8 cellular contexts compared by ENCODE assay signal in genomic region chr1:827221-828063, GRCh38.
DNase-seq lines count a peak whose midpoint lies in the region; ATAC-seq and TF ChIP-seq lines count a peak whose summit lies in the region.
"Not testable (repeated sequence)": the region's sequence is repeated elsewhere in the genome, so short reads cannot be mapped to it uniquely, and the experiment has no call there.

No MANE protein-coding gene starts in this region.

- TF ChIP-seq CTCF in GM23338 (conservative IDR thresholded peaks at IDR 0.05; ENCODE audit: low read depth in 2 of 2); fibroblast of pulmonary artery (IDR thresholded peaks at IDR 0.05; ENCODE audit: low read length, missing control alignments): not testable (repeated sequence)

- H3K4me1 Mint-ChIP-seq in GM23338 = not testable (repeated sequence)
- H3K4me1 Mint-ChIP-seq in activated T-helper 17 cell treated with anti-CD3 and anti-CD28 coated beads, Interleukin-2, amount 50 U/mL, for 72 hours = peaks cover 12% of the 10 kb centered on the region
- peaks cover 21 to 23% of the 10 kb centered on the region in 2 donors for H3K4me1 Mint-ChIP-seq in natural killer cell treated with Interleukin-12 subunit alpha and Interleukin-12 subunit beta and Interleukin-15 and Interleukin-18, amount 100 ng/mL, for 72 hours (ENCODE audit: low read depth in 2 of 2)

- H3K9me3 ChIP-seq in Karpas-422 (ENCODE audit: low read length) = not testable (repeated sequence)

- H3K27me3 Mint-ChIP-seq in GM23338 (ENCODE audit: insufficient read depth, low read depth, poor library complexity); activated T-helper 17 cell treated with anti-CD3 and anti-CD28 coated beads, Interleukin-2, amount 50 U/mL, for 72 hours; natural killer cell treated with Interleukin-12 subunit alpha and Interleukin-12 subunit beta and Interleukin-15 and Interleukin-18, amount 100 ng/mL, for 72 hours: not testable (repeated sequence)

- H3K4me2 ChIP-seq in GM23338 (peak overlapping the region; percentile 87), Karpas-422 (ENCODE audit: low read depth, low read length, poor library complexity, severe bottlenecking) (peak overlapping the region; percentile 75)

- H3K27ac Mint-ChIP-seq in GM23338 = peak overlapping the region; percentile 87
- peak overlapping the region; percentile 96 for H3K27ac Mint-ChIP-seq in activated T-helper 17 cell treated with anti-CD3 and anti-CD28 coated beads, Interleukin-2, amount 50 U/mL, for 72 hours
- H3K27ac Mint-ChIP-seq in natural killer cell treated with Interleukin-12 subunit alpha and Interleukin-12 subunit beta and Interleukin-15 and Interleukin-18, amount 100 ng/mL, for 72 hours = peak overlapping the region; percentile 93 to 95

- H3K27me3 ChIP-seq in GM23338 (ENCODE audit: insufficient read depth); Karpas-422 (ENCODE audit: low read length): not testable (repeated sequence)

- not testable (repeated sequence) for H3K36me3 Mint-ChIP-seq in GM23338 (ENCODE audit: low read depth); natural killer cell treated with Interleukin-12 subunit alpha and Interleukin-12 subunit beta and Interleukin-15 and Interleukin-18, amount 100 ng/mL, for 72 hours
- H3K36me3 Mint-ChIP-seq in activated T-helper 17 cell treated with anti-CD3 and anti-CD28 coated beads, Interleukin-2, amount 50 U/mL, for 72 hours (ENCODE audit: low read depth) = peaks cover 33% of the 10 kb centered on the region

- not testable (repeated sequence) for H3K27ac ChIP-seq in GM23338 (ENCODE audit: low read depth)
- H3K27ac ChIP-seq in Karpas-422 (ENCODE audit: low read length) = peak overlapping the region; percentile 42

- H2AFZ ChIP-seq in GM23338; Karpas-422 (ENCODE audit: low read length): not testable (repeated sequence)

- H3K79me2 ChIP-seq in GM23338 (replicated peaks; ENCODE audit: insufficient read depth) = not testable (repeated sequence)
- peaks cover 45% of the 10 kb centered on the region for H3K79me2 ChIP-seq in Karpas-422 (ENCODE audit: low read length)

- not testable (repeated sequence) for H3F3A ChIP-seq in GM23338 (replicated peaks; ENCODE audit: low read depth)

- not testable (repeated sequence) for H4K20me1 ChIP-seq in GM23338 (replicated peaks; ENCODE audit: insufficient read depth); Karpas-422 (ENCODE audit: insufficient read depth, low read depth, low read length)

- not testable (repeated sequence) for H3K9me3 Mint-ChIP-seq in GM23338; activated T-helper 17 cell treated with anti-CD3 and anti-CD28 coated beads, Interleukin-2, amount 50 U/mL, for 72 hours; natural killer cell treated with Interleukin-12 subunit alpha and Interleukin-12 subunit beta and Interleukin-15 and Interleukin-18, amount 100 ng/mL, for 72 hours

- H3K4me3 ChIP-seq in GM23338 = peak overlapping the region; percentile 85
- peak overlapping the region; percentile 78 for H3K4me3 ChIP-seq in Karpas-422 (ENCODE audit: low read length)
- peak overlapping the region; percentile 66 for H3K4me3 ChIP-seq in fibroblast of pulmonary artery (replicated peaks; ENCODE audit: low read depth, low read length)

- not testable (repeated sequence) for H3K9me2 ChIP-seq in GM23338 (ENCODE audit: insufficient read depth); Karpas-422 (replicated peaks; ENCODE audit: insufficient read depth, low read length)

- H3K36me3 ChIP-seq in GM23338 (ENCODE audit: insufficient read depth); Karpas-422 (ENCODE audit: insufficient read depth, low read length): not testable (repeated sequence)

- DNase-seq in EL (peak; percentile 91), GM23338 (ENCODE audit: low spot score) (peak; percentile 92), Karpas-422 (peak; percentile 96), RPMI8226 (peak; percentile 96), fibroblast of pulmonary artery (ENCODE audit: low read depth) (peak; percentile 83)
- peak; percentile 98 for DNase-seq in natural killer cell treated with Interleukin-12 subunit alpha and Interleukin-12 subunit beta and Interleukin-15 and Interleukin-18, amount 100 ng/mL, for 72 hours (ENCODE audit: low spot score)
- peak; percentile 87 to 95 (median 92) for DNase-seq in stimulated activated naive CD4-positive, alpha-beta T cell (lab: John Stamatoyannopoulos, UW)

- peak; percentile 81 for ATAC-seq in GM23338
- peak; percentile 92 for ATAC-seq in activated T-helper 17 cell treated with anti-CD3 and anti-CD28 coated beads, Interleukin-2, amount 50 U/mL, for 72 hours (replicated peaks)
- ATAC-seq in natural killer cell treated with Interleukin-12 subunit alpha and Interleukin-12 subunit beta and Interleukin-15 and Interleukin-18, amount 100 ng/mL, for 72 hours = peak; percentile 94 to 95

- H3K9ac ChIP-seq in Karpas-422 (ENCODE audit: low read length) = peak overlapping the region; percentile 79

- H3K4me1 ChIP-seq in GM23338 (ENCODE audit: insufficient read depth); Karpas-422 (ENCODE audit: low read length): not testable (repeated sequence)

- H3K4me3 Mint-ChIP-seq in GM23338 = peak overlapping the region; percentile 87
- peak overlapping the region; percentile 94 for H3K4me3 Mint-ChIP-seq in activated T-helper 17 cell treated with anti-CD3 and anti-CD28 coated beads, Interleukin-2, amount 50 U/mL, for 72 hours
- peak overlapping the region; percentile 97 for H3K4me3 Mint-ChIP-seq in natural killer cell treated with Interleukin-12 subunit alpha and Interleukin-12 subunit beta and Interleukin-15 and Interleukin-18, amount 100 ng/mL, for 72 hours

TF ChIP-seq in GM23338, 12 proteins besides CTCF, POLR2A, EP300 and RAD21:
- TF ChIP-seq CREB1 (CRISPR knock-in tag; IDR thresholded peaks at IDR 0.05; ENCODE audit: low read depth) = peak; percentile 59
